ENCODE assay signal across 8 cellular contexts in genomic region chr19:32580901-32581703, GRCh38. TPM values are rescaled to one million over a fixed set of nuclear protein-coding genes. Genes with fewer than 3 reads are reported as not detected.
DNase-seq lines count a peak whose midpoint lies in the region; ATAC-seq, FAIRE-seq and TF ChIP-seq lines count a peak whose summit lies in the region.

A gene with protein sequence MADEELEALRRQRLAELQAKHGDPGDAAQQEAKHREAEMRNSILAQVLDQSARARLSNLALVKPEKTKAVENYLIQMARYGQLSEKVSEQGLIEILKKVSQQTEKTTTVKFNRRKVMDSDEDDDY (plus strand): TSS chr19:32581190. CDS start chr19:32581262, 72 bp downstream.

- no peaks in the 10 kb centered on the region for H3K9me3 Mint-ChIP-seq in natural killer cell

- peak within 1 kb of the TSS; percentile 80 to 81 for H3K27ac Mint-ChIP-seq in natural killer cell

- peak within 1 kb of the TSS; percentile 98 for H3K4me3 Mint-ChIP-seq in natural killer cell

- H3K4me1 Mint-ChIP-seq in natural killer cell, result peaks cover 11 to 30% of the 10 kb centered on the region in 2 donors

- TF ChIP-seq CTCF in RWPE1 (conservative IDR thresholded peaks at IDR 0.05; ENCODE audit: low read depth), result no peak
- TF ChIP-seq CTCF in natural killer cell (IDR thresholded peaks at IDR 0.05), result no peak

- POLR2A ChIA-PET in RWPE1 (lab: Yijun Ruan, JAX; ENCODE audit: low non-redundant PET), result interaction anchor here (0.6 kb wide), 1 partner anchor 101 kb away, joined by 3 read pairs; no protein-coding TSS in a partner anchor

- intact Hi-C loops in natural killer cell (cut with micrococcal nuclease), result loop anchor here (2.0 kb wide), 1 partner anchor 234 kb away; no protein-coding TSS in a partner anchor

- H3K27ac ChIP-seq in RWPE1, result peak within 1 kb of the TSS; percentile 80

- no peaks in the 10 kb centered on the region for H3K36me3 Mint-ChIP-seq in natural killer cell

- CTCF ChIA-PET in RWPE1 (lab: Yijun Ruan, JAX), result interaction anchor here (0.7 to 0.8 kb wide), 2 partner anchors 86 to 1899 kb away, joined by 3 read pairs; no protein-coding TSS in a partner anchor

- DNase-seq in ELF-1 (ENCODE audit: low read depth, low spot score) (peak; percentile 91), H54 (ENCODE audit: insufficient read length, low spot score) (peak; percentile 97), LoVo (ENCODE audit: low spot score) (peak; percentile 96), RWPE1 (ENCODE audit: low spot score) (peak; percentile 94), fibroblast of peridontal ligament (ENCODE audit: extremely low read depth) (peak; percentile 86), natural killer cell (peak; percentile 91)
- DNase-seq in activated T-helper 9 cell treated with anti-CD3 and anti-CD28 coated beads, Interleukin-2, amount 50 U/mL, for 16 hours (ENCODE audit: low read depth), result peak; percentile 97
- DNase-seq in stimulated activated naive CD4-positive, alpha-beta T cell (lab: John Stamatoyannopoulos, UW), result peak; percentile 88 to 96 (median 93)

- FAIRE-seq in H54 (lab: Jason Lieb, UNC), result no peak

- peak; percentile 95 to 98 (median 95) for ATAC-seq in natural killer cell

- peak; percentile 96 for TF ChIP-seq POLR2A in H54 (IDR thresholded peaks at IDR 0.05; ENCODE audit: low read depth, low read length)

- H3K27me3 Mint-ChIP-seq in natural killer cell (ENCODE audit: low read depth in 2 of 2), result peaks cover 1 to 2% of the 10 kb centered on the region in 2 donors

RNA-seq across cellular contexts. Expression of the gene that starts here (rescaled TPM):
- total RNA-seq in natural killer cell, result 10 to 100 TPM; 24.5 to 29.7 (median 25.0) TPM

Comparison
In these comparisons a context has a peak if more than half of its experiments do, and no peak if none do; other contexts are left out.
1. Peak in every context shown above with its lines: DNase-seq, ATAC-seq and H3K27ac ChIP-seq.